1 cellular context compared by ENCODE assay signal in genomic region chr2:118855451-118856279, GRCh38.
A peak's percentile ranks its signal among the peaks of the same experiment; 100 is the strongest.
TF ChIP-seq lines count a peak whose summit lies in the region.

No MANE protein-coding gene starts in this region.

TF ChIP-seq in HepG2, 621 proteins besides CTCF, POLR2A, EP300 and RAD21 (continued from another document and continues in another):
- TF ChIP-seq FOXO4 (CRISPR knock-in tag; conservative IDR thresholded peaks at IDR 0.05) (no peak), ZNF513 (CRISPR knock-in tag; conservative IDR thresholded peaks at IDR 0.05) (no peak), HOXA3 (CRISPR knock-in tag; IDR thresholded peaks at IDR 0.05) (peak; percentile 26; the same call in 1 of the 2 replicates), ARNT (IDR thresholded peaks at IDR 0.05) (no peak), MAFG (CRISPR knock-in tag; IDR thresholded peaks at IDR 0.05) (no peak), ZNF20 (CRISPR knock-in tag; IDR thresholded peaks at IDR 0.05) (no peak), ZNF24 (IDR thresholded peaks at IDR 0.05) (no peak), NBN (conservative IDR thresholded peaks at IDR 0.05) (no peak), TMF1 (CRISPR knock-in tag; IDR thresholded peaks at IDR 0.05; ENCODE audit: low read depth) (no peak), CCDC6 (CRISPR knock-in tag; IDR thresholded peaks at IDR 0.05) (no peak), HINFP (CRISPR knock-in tag; IDR thresholded peaks at IDR 0.05; ENCODE audit: low read depth) (no peak), ZNF660 (CRISPR knock-in tag; IDR thresholded peaks at IDR 0.05; ENCODE audit: borderline replicate concordance, low read depth) (no peak), ZNF619 (CRISPR knock-in tag; IDR thresholded peaks at IDR 0.05) (no peak), ZNF432 (CRISPR knock-in tag; IDR thresholded peaks at IDR 0.05; ENCODE audit: borderline replicate concordance) (no peak), AGO1 (IDR thresholded peaks at IDR 0.05; ENCODE audit: low read depth, low read length, poor library complexity, severe bottlenecking) (peak; percentile 80), HMG20B (CRISPR knock-in tag; conservative IDR thresholded peaks at IDR 0.05) (no peak), E2F2 (CRISPR knock-in tag; IDR thresholded peaks at IDR 0.05; ENCODE audit: borderline replicate concordance) (no peak), ZNF777 (CRISPR knock-in tag; IDR thresholded peaks at IDR 0.05) (0 out of 2 replicates have a peak, but pooled peaks have one; percentile 31), ZNF383 (CRISPR knock-in tag; IDR thresholded peaks at IDR 0.05; ENCODE audit: borderline replicate concordance) (no peak), ZSCAN5A (CRISPR knock-in tag; IDR thresholded peaks at IDR 0.05; ENCODE audit: borderline replicate concordance) (no peak), PITX1 (CRISPR knock-in tag; IDR thresholded peaks at IDR 0.05) (no peak), SOX13 (IDR thresholded peaks at IDR 0.05) (no peak), SOX13 (CRISPR knock-in tag; conservative IDR thresholded peaks at IDR 0.05 in 1 of 2, IDR thresholded peaks at IDR 0.05 in 1 of 2) (no peak), ZNF678 (CRISPR knock-in tag; IDR thresholded peaks at IDR 0.05) (no peak), ZIK1 (CRISPR knock-in tag; IDR thresholded peaks at IDR 0.05; ENCODE audit: borderline replicate concordance, low read depth) (no peak), ZNF260 (CRISPR knock-in tag; IDR thresholded peaks at IDR 0.05; ENCODE audit: borderline replicate concordance, low read depth) (no peak), HNRNPL (IDR thresholded peaks at IDR 0.05; ENCODE audit: low read depth, low read length) (0 out of 2 replicates have a peak, but pooled peaks have one; percentile 41), ZNF775 (CRISPR knock-in tag; IDR thresholded peaks at IDR 0.05; ENCODE audit: borderline replicate concordance) (no peak), IKZF4 (CRISPR knock-in tag; IDR thresholded peaks at IDR 0.05; ENCODE audit: borderline replicate concordance, low read depth, not compliant biosample characterization) (no peak), ZFYVE20 (CRISPR knock-in tag; IDR thresholded peaks at IDR 0.05; ENCODE audit: borderline replicate concordance, low read depth) (no peak), SPEN (CRISPR knock-in tag; IDR thresholded peaks at IDR 0.05; ENCODE audit: low read depth) (no peak), PRDM10 (CRISPR knock-in tag; IDR thresholded peaks at IDR 0.05; ENCODE audit: low read depth) (no peak), CHD2 (IDR thresholded peaks at IDR 0.05; ENCODE audit: low read depth, low read length) (no peak), HOXD1 (CRISPR knock-in tag; IDR thresholded peaks at IDR 0.05) (0 out of 2 replicates have a peak, but pooled peaks have one; percentile 36), HOXA7 (CRISPR knock-in tag; IDR thresholded peaks at IDR 0.05) (no peak), ZNF850 (CRISPR knock-in tag; conservative IDR thresholded peaks at IDR 0.05) (no peak), MATR3 (CRISPR knock-in tag; IDR thresholded peaks at IDR 0.05) (no peak), ADNP (CRISPR knock-in tag; IDR thresholded peaks at IDR 0.05) (no peak), SRSF4 (IDR thresholded peaks at IDR 0.05; ENCODE audit: low read depth, low read length, poor library complexity, severe bottlenecking) (no peak), HNRNPUL1 (IDR thresholded peaks at IDR 0.05; ENCODE audit: low read depth, low read length) (no peak), BRD4 (CRISPR knock-in tag; IDR thresholded peaks at IDR 0.05) (no peak), ZNF547 (CRISPR knock-in tag; IDR thresholded peaks at IDR 0.05) (no peak), PCBP1 (IDR thresholded peaks at IDR 0.05; ENCODE audit: borderline replicate concordance, low read depth, low read length) (no peak), TFAP4 (IDR thresholded peaks at IDR 0.05; ENCODE audit: borderline replicate concordance, low read depth) (no peak), ZC3H13 (CRISPR knock-in tag; IDR thresholded peaks at IDR 0.05) (no peak), ZNF639 (CRISPR knock-in tag; conservative IDR thresholded peaks at IDR 0.05) (no peak), ZNF484 (CRISPR knock-in tag; IDR thresholded peaks at IDR 0.05; ENCODE audit: borderline replicate concordance, low read depth) (no peak), SNAPC2 (CRISPR knock-in tag; IDR thresholded peaks at IDR 0.05) (no peak), FLYWCH1 (CRISPR knock-in tag; IDR thresholded peaks at IDR 0.05) (no peak), ETV5 (CRISPR knock-in tag; IDR thresholded peaks at IDR 0.05; ENCODE audit: borderline replicate concordance) (no peak), SRSF1 (optimal IDR thresholded peaks at IDR 0.05; ENCODE audit: low read depth, low read length) (no peak), ZBTB14 (CRISPR knock-in tag; IDR thresholded peaks at IDR 0.05) (no peak), CSRNP2 (CRISPR knock-in tag; conservative IDR thresholded peaks at IDR 0.05; ENCODE audit: low read depth) (no peak), SUZ12 (IDR thresholded peaks at IDR 0.05; ENCODE audit: low read depth, low read length) (no peak; the same call in 1 of the 2 replicates), ZNF740 (CRISPR knock-in tag; IDR thresholded peaks at IDR 0.05) (peak; percentile 67; the same call in 1 of the 2 replicates)
